In the genomic region with DNA sequence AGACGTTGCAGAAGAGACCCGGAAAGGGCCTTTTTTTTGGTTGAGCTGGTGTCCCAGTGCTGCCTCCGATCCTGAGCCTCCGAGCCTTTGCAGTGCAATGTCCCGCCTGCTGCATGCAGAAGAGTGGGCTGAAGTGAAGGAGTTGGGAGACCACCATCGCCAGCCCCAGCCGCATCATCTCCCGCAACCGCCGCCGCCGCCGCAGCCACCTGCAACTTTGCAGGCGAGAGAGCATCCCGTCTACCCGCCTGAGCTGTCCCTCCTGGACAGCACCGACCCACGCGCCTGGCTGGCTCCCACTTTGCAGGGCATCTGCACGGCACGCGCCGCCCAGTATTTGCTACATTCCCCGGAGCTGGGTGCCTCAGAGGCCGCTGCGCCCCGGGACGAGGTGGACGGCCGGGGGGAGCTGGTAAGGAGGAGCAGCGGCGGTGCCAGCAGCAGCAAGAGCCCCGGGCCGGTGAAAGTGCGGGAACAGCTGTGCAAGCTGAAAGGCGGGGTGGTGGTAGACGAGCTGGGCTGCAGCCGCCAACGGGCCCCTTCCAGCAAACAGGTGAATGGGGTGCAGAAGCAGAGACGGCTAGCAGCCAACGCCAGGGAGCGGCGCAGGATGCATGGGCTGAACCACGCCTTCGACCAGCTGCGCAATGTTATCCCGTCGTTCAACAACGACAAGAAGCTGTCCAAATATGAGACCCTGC, we compare ENCODE assay signal across 9 cellular contexts. TPM values are rescaled to one million over a fixed set of nuclear protein-coding genes. Genes with fewer than 3 reads are reported as not detected.
DNase-seq lines count a peak whose midpoint lies in the region; ATAC-seq and TF ChIP-seq lines count a peak whose summit lies in the region.
"Had no signal": no experiment of that assay in that cellular context is flagged by ENCODE, and none has a peak within 500 bp of the region (broad histone marks: within the 10 kb centered on the region; RNA-seq: fewer than 3 reads in every experiment).

No MANE protein-coding gene starts in this region.

- H3K36me3 ChIP-seq in iPS-18a (ENCODE audit: control insufficient read depth, low read depth, low read length) (no peaks in the 10 kb centered on the region), stomach (no peaks in the 10 kb centered on the region)

- H3K4me3 ChIP-seq in iPS-18a (ENCODE audit: low read length) = peak overlapping the region; percentile 54
- peak overlapping the region; percentile 36 to 50 (median 38) for H3K4me3 ChIP-seq in stomach

- H3K9me3 ChIP-seq in iPS-18a (ENCODE audit: control insufficient read depth, low read depth, low read length) (no peaks in the 10 kb centered on the region), stomach (peaks cover 0 to 6% (median 2%) of the 10 kb centered on the region in 4 donors)

- DNase-seq in DMS 273 (lab: John Stamatoyannopoulos, UW; ENCODE audit: unreplicated experiment) (peak; percentile 55), DMS 273 treated with DMSO at 0.1 percent for 48 hours (lab: John Stamatoyannopoulos, UW) (no peak), stomach (no peak), NCI-H2081 treated with DMSO at 0.1 percent for 48 hours (lab: John Stamatoyannopoulos, UW) (no peak), inferior parietal cortex (ENCODE audit: extremely low spot score) (no peak)

- no peak overlapping the region for H3K9ac ChIP-seq in iPS-18a (ENCODE audit: low read length)

- intact Hi-C loops in stomach (cut with DNase I; ENCODE audit: low total_unique reads) = no loop called here

- peak overlapping the region; percentile 37; the same call in 1 of the 2 replicates for H3K27ac ChIP-seq in VCaP
- no peak overlapping the region for H3K27ac ChIP-seq in iPS-18a (ENCODE audit: low read length)
- no peak overlapping the region for H3K27ac ChIP-seq in stomach
- H3K27ac ChIP-seq: 22Rv1 had no signal

- H3K4me1 ChIP-seq in iPS-18a (ENCODE audit: control insufficient read depth, low read depth, low read length) = peaks cover 49% of the 10 kb centered on the region
- H3K4me1 ChIP-seq in stomach = peaks cover 20 to 38% (median 30%) of the 10 kb centered on the region in 4 donors

- WGBS in stomach, 5 donors = 0 to 2% (median 1%) methylated on average over 24 to 49 of the region's 49 CpGs

- ATAC-seq in HG03457 (IDR thresholded peaks at IDR 0.05; ENCODE audit: unreplicated experiment) = no peak

- TF ChIP-seq EP300 in stomach (IDR thresholded peaks at IDR 0.05) = no peak

- no peak for TF ChIP-seq POLR2A in stomach (IDR thresholded peaks at IDR 0.05)

- TF ChIP-seq CTCF in VCaP (conservative IDR thresholded peaks at IDR 0.05) = no peak
- no peak for TF ChIP-seq CTCF in stomach (IDR thresholded peaks at IDR 0.05)

- peaks cover 97% of the 10 kb centered on the region for H3K27me3 ChIP-seq in iPS-18a (ENCODE audit: control insufficient read depth, insufficient read depth, low read length)
- peaks cover 24 to 87% (median 73%) of the 10 kb centered on the region in 3 donors for H3K27me3 ChIP-seq in stomach

RNA-seq across cellular contexts. Expression of a gene that starts 0.4 kb away (rescaled TPM):
- 10 to 100 TPM in 1 of 5 donors, not detected in 4; 35.3 TPM for total RNA-seq in stomach
- not detected for polyA plus RNA-seq in stomach
